ENCODE assay signal across 4 cellular contexts in the genomic region with DNA sequence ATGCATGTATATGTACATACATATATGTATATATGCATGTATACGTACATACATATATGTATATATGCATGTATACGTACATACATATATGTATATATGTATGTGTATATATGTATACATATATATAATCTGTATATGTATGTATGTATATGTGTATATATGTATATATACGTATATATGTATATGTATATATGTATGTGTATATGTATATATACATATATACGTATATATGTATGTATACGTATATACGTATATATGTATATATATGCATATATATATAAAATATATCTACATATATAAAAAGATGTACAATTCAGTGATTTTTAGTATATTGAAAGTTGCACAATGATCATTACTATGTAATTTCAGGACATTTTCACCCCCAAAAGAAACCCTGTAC. TPM values are rescaled to one million over a fixed set of nuclear protein-coding genes. Genes with fewer than 3 reads are reported as not detected.
"Had no signal": no experiment of that assay in that cellular context is flagged by ENCODE, and none has a peak within 500 bp of the region (broad histone marks: within the 10 kb centered on the region; RNA-seq: fewer than 3 reads in every experiment).

No MANE protein-coding gene starts in this region.

RNA-seq across cellular contexts. Expression of a gene that starts 30.7 kb away (rescaled TPM):
- total RNA-seq: M059J, RPMI7951, SJCRH30, SK-MEL-5 had no signal
